ENCODE assay signal across 16 cellular contexts in the genomic region with DNA sequence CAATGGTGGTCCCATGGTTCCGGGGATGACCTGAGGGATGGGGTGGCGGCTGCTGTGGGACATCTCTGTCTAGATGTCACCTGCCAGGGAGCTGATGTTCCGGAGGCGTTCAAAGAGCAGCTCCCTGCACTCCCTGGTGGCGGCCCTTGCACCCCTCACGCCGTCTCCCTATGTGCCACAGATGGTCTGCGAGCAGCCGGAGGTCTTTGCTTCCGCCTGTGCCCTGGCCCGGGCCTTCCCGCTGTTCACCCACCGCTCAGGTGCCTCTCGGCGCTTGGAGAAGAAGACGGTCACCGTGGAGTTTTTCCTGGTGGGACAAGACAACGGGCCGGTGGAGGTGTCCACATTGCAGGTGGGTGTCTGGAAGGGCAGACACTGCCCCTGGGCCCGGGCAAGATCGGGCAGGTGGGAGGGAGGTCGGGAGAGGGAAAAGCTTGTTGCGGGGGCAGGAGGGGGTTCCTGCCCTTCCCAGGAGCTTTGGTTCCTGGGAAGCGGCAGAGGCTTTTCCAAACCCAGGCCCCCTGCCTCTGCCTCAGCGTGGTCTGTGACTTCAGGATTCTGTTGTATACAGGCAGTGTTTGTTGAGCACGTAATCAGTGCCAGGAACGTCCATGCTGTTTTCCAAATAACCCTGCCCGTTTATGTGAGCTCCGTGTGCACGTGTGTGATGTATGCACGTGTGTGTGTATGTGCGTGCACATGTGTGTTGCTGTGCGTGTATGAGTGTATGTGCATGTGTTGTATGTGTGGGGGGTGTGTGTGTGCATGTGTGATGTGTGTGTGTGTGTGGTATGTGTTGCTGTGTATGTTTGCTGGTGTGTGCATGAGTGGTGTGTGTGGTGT. TPM values are rescaled to one million over a fixed set of nuclear protein-coding genes. Genes with fewer than 3 reads are reported as not detected.
DNase-seq lines count a peak whose midpoint lies in the region; ATAC-seq and TF ChIP-seq lines count a peak whose summit lies in the region.
"Had no signal": no experiment of that assay in that cellular context is flagged by ENCODE, and none has a peak within 500 bp of the region (broad histone marks: within the 10 kb centered on the region; RNA-seq: fewer than 3 reads in every experiment).

No MANE protein-coding gene starts in this region.

- H3K27ac Mint-ChIP-seq in T-helper 2 cell treated with Interferon-gamma antibody and Interleukin-4, amounts not matched to agents 5 μg/mL and 100 μg/mL, for 36 hours = peak overlapping the region; percentile 22
- no peak overlapping the region for H3K27ac Mint-ChIP-seq in GM23338
- H3K27ac Mint-ChIP-seq in activated T-helper 17 cell treated with anti-CD3 and anti-CD28 coated beads, Interleukin-2, amount 50 U/mL, for 72 hours = no peak overlapping the region
- peak overlapping the region in 4 of 9 donors; percentile 28 to 83 (median 56) for H3K27ac Mint-ChIP-seq in naive thymus-derived CD4-positive, alpha-beta T cell
- no peak overlapping the region for H3K27ac Mint-ChIP-seq in nephron progenitor cell
- H3K27ac Mint-ChIP-seq: nephron had no signal

- no peak overlapping the region for H3K4me2 ChIP-seq in GM23338

- no peaks in the 10 kb centered on the region; the same call in 1 of the 2 replicates for H3K36me3 ChIP-seq in GM23338 (ENCODE audit: insufficient read depth)
- peaks cover 0 to 41% (median 0%) of the 10 kb centered on the region in 3 experiments for H3K36me3 ChIP-seq in naive thymus-derived CD4-positive, alpha-beta T cell (ENCODE audit: control insufficient read depth in 2 of 3, insufficient read depth in 3 of 3, low read length in 3 of 3)

- CTCF ChIA-PET in naive thymus-derived CD4-positive, alpha-beta T cell (lab: Charles Lee) = interaction anchor here (0.7 to 0.9 kb wide), 4 partner anchors 42 to 351 kb away, joined by 3 to 4 read pairs (median 3); partner anchors contain the start of gene STX16

- peaks cover 19% of the 10 kb centered on the region for H3F3A ChIP-seq in GM23338 (replicated peaks; ENCODE audit: low read depth)

- H3K9me3 Mint-ChIP-seq in T-helper 2 cell treated with Interferon-gamma antibody and Interleukin-4, amounts not matched to agents 5 μg/mL and 100 μg/mL, for 36 hours = no peaks in the 10 kb centered on the region
- H3K9me3 Mint-ChIP-seq in GM23338 = no peaks in the 10 kb centered on the region
- no peaks in the 10 kb centered on the region for H3K9me3 Mint-ChIP-seq in activated T-helper 17 cell treated with anti-CD3 and anti-CD28 coated beads, Interleukin-2, amount 50 U/mL, for 72 hours
- H3K9me3 Mint-ChIP-seq in naive thymus-derived CD4-positive, alpha-beta T cell = no peaks in the 10 kb centered on the region
- H3K9me3 Mint-ChIP-seq in nephron progenitor cell = no peaks in the 10 kb centered on the region
- H3K9me3 Mint-ChIP-seq: nephron had no signal

- H3K4me3 Mint-ChIP-seq in T-helper 2 cell treated with Interferon-gamma antibody and Interleukin-4, amounts not matched to agents 5 μg/mL and 100 μg/mL, for 36 hours = peak overlapping the region; percentile 79
- H3K4me3 Mint-ChIP-seq in GM23338 (peak overlapping the region; percentile 31), nephron progenitor cell (no peak overlapping the region)
- H3K4me3 Mint-ChIP-seq in activated T-helper 17 cell treated with anti-CD3 and anti-CD28 coated beads, Interleukin-2, amount 50 U/mL, for 72 hours = peak overlapping the region; percentile 72
- H3K4me3 Mint-ChIP-seq in naive thymus-derived CD4-positive, alpha-beta T cell = peak overlapping the region in 8 of 10 donors; percentile 27 to 89 (median 54)

- H3K36me3 Mint-ChIP-seq in T-helper 2 cell treated with Interferon-gamma antibody and Interleukin-4, amounts not matched to agents 5 μg/mL and 100 μg/mL, for 36 hours (ENCODE audit: low read depth) = peaks cover 9% of the 10 kb centered on the region
- H3K36me3 Mint-ChIP-seq in GM23338 (ENCODE audit: low read depth) (peaks cover 14% of the 10 kb centered on the region), nephron progenitor cell (ENCODE audit: low read depth) (peaks cover 6% of the 10 kb centered on the region)
- H3K36me3 Mint-ChIP-seq in activated T-helper 17 cell treated with anti-CD3 and anti-CD28 coated beads, Interleukin-2, amount 50 U/mL, for 72 hours (ENCODE audit: low read depth) = peaks cover 14% of the 10 kb centered on the region
- peaks cover 0 to 10% (median 5%) of the 10 kb centered on the region in 5 donors for H3K36me3 Mint-ChIP-seq in naive thymus-derived CD4-positive, alpha-beta T cell

- no peaks in the 10 kb centered on the region for H3K9me3 ChIP-seq in naive thymus-derived CD4-positive, alpha-beta T cell (ENCODE audit: control insufficient read depth in 2 of 3, low read length in 3 of 3)
- H3K9me3 ChIP-seq: esophagus squamous epithelium had no signal

- no peaks in the 10 kb centered on the region for H4K20me1 ChIP-seq in GM23338 (replicated peaks; ENCODE audit: insufficient read depth)

- intact Hi-C loops in naive thymus-derived CD4-positive, alpha-beta T cell (cut with micrococcal nuclease) = loop anchor here in 1 of 2 donors (5.0 kb wide), 1 partner anchor 212 kb away; no protein-coding TSS in a partner anchor

- TF ChIP-seq CTCF in GM23338 (conservative IDR thresholded peaks at IDR 0.05; ENCODE audit: low read depth in 2 of 2) = no peak
- TF ChIP-seq CTCF in nephron progenitor cell (IDR thresholded peaks at IDR 0.05) = no peak

- POLR2A ChIA-PET in naive thymus-derived CD4-positive, alpha-beta T cell (lab: Charles Lee) = interaction anchor here (0.9 to 6.4 kb wide), 4 partner anchors 34 to 306 kb away, joined by 3 to 57 read pairs (median 13); partner anchors contain the start of genes STX16 and VAPB

- H3K27ac ChIP-seq in GM23338 (ENCODE audit: low read depth) = no peak overlapping the region
- H3K27ac ChIP-seq in naive thymus-derived CD4-positive, alpha-beta T cell (ENCODE audit: low read depth, low read length) = no peak overlapping the region
- H3K27ac ChIP-seq: hepatocyte had no signal

- no peaks in the 10 kb centered on the region for H3K27me3 ChIP-seq in GM23338 (ENCODE audit: insufficient read depth)
- H3K27me3 ChIP-seq in naive thymus-derived CD4-positive, alpha-beta T cell (ENCODE audit: control insufficient read depth in 2 of 2, insufficient read depth in 2 of 2, low read length in 2 of 2) = no peaks in the 10 kb centered on the region
- H3K27me3 ChIP-seq: esophagus squamous epithelium, hepatocyte had no signal

- H3K4me3 ChIP-seq in GM23338 = no peak overlapping the region
- no peak overlapping the region for H3K4me3 ChIP-seq in naive thymus-derived CD4-positive, alpha-beta T cell (ENCODE audit: low read length)
- H3K4me3 ChIP-seq: hepatocyte had no signal

- peaks cover 6% of the 10 kb centered on the region for H3K4me1 Mint-ChIP-seq in T-helper 2 cell treated with Interferon-gamma antibody and Interleukin-4, amounts not matched to agents 5 μg/mL and 100 μg/mL, for 36 hours (ENCODE audit: low read depth)
- H3K4me1 Mint-ChIP-seq in GM23338 (peaks cover 35% of the 10 kb centered on the region), nephron progenitor cell (peaks cover 14% of the 10 kb centered on the region)
- H3K4me1 Mint-ChIP-seq in activated T-helper 17 cell treated with anti-CD3 and anti-CD28 coated beads, Interleukin-2, amount 50 U/mL, for 72 hours = peaks cover 9% of the 10 kb centered on the region
- H3K4me1 Mint-ChIP-seq in naive thymus-derived CD4-positive, alpha-beta T cell = peaks cover 0 to 19% (median 10%) of the 10 kb centered on the region in 7 donors

- DNase-seq in T-helper 2 cell treated with Interferon-gamma antibody and Interleukin-4, amounts not matched to agents 5 μg/mL and 100 μg/mL, for 36 hours (ENCODE audit: low spot score) = no peak
- DNase-seq in T-helper 2 cell (no peak), GM23338 (ENCODE audit: low spot score) (no peak), nephron progenitor cell (no peak), iPS-NIHi11 (ENCODE audit: low spot score) (no peak)
- DNase-seq in naive thymus-derived CD4-positive, alpha-beta T cell = no peak
- DNase-seq: Calu3, esophagus squamous epithelium, NCI-H187 treated with DMSO at 0.1 percent for 48 hours, NCI-H526 treated with DMSO at 0.1 percent for 48 hours, SHP77 treated with DMSO at 0.1 percent for 48 hours, small intestine had no signal

- H3K9me2 ChIP-seq in GM23338 (ENCODE audit: insufficient read depth) = no peaks in the 10 kb centered on the region

- no peaks in the 10 kb centered on the region for H3K79me2 ChIP-seq in GM23338 (replicated peaks; ENCODE audit: insufficient read depth)
- H3K79me2 ChIP-seq: hepatocyte had no signal

- no peaks in the 10 kb centered on the region for H3K27me3 Mint-ChIP-seq in T-helper 2 cell treated with Interferon-gamma antibody and Interleukin-4, amounts not matched to agents 5 μg/mL and 100 μg/mL, for 36 hours (ENCODE audit: low read depth)
- H3K27me3 Mint-ChIP-seq in GM23338 (ENCODE audit: insufficient read depth, low read depth, poor library complexity) (peaks cover 10% of the 10 kb centered on the region), nephron progenitor cell (ENCODE audit: low read depth, poor library complexity) (no peaks in the 10 kb centered on the region)
- no peaks in the 10 kb centered on the region for H3K27me3 Mint-ChIP-seq in activated T-helper 17 cell treated with anti-CD3 and anti-CD28 coated beads, Interleukin-2, amount 50 U/mL, for 72 hours
- H3K27me3 Mint-ChIP-seq in naive thymus-derived CD4-positive, alpha-beta T cell = no peaks in the 10 kb centered on the region

- TF ChIP-seq POLR2A in GM18505 (IDR thresholded peaks at IDR 0.05; ENCODE audit: borderline replicate concordance, extremely low read depth, insufficient read depth, insufficient read length) = no peak

- peaks cover 28% of the 10 kb centered on the region for H3K4me1 ChIP-seq in GM23338 (ENCODE audit: insufficient read depth)
- peaks cover 4 to 7% of the 10 kb centered on the region in 2 donors for H3K4me1 ChIP-seq in naive thymus-derived CD4-positive, alpha-beta T cell (ENCODE audit: control insufficient read depth in 2 of 2, insufficient read depth in 2 of 2, low read length in 2 of 2)

- no peak overlapping the region for H2AFZ ChIP-seq in GM23338
- H2AFZ ChIP-seq: hepatocyte had no signal

- no peak for ATAC-seq in GM23338
- no peak for ATAC-seq in activated T-helper 17 cell treated with anti-CD3 and anti-CD28 coated beads, Interleukin-2, amount 50 U/mL, for 72 hours (replicated peaks)
- ATAC-seq in naive thymus-derived CD4-positive, alpha-beta T cell = no peak
- ATAC-seq in GM18505 (IDR thresholded peaks at IDR 0.05; ENCODE audit: unreplicated experiment) = no peak

RNA-seq across cellular contexts. Expression of gene NPEPL1, which starts 1.9 kb away (rescaled TPM):
- 24.1 and 30.0 TPM in 2 replicates for total RNA-seq in GM23338 (2014; rRNA removed; shearing (Covaris generic))
- 17.8 and 23.5 TPM in 2 replicates for polyA plus RNA-seq in GM23338 (2016; fragmentation: Nextera tagmentation; extraction: Ambion mirVana)
- 10 to 100 TPM; 19.1 to 23.0 TPM for total RNA-seq in activated T-helper 17 cell treated with anti-CD3 and anti-CD28 coated beads, Interleukin-2, amount 50 U/mL, for 72 hours
- total RNA-seq in naive thymus-derived CD4-positive, alpha-beta T cell = 10 to 100 TPM; 32.8 to 76.2 (median 50.5) TPM
- 1 to 10 TPM; 6.2 to 6.9 TPM for polyA plus RNA-seq in naive thymus-derived CD4-positive, alpha-beta T cell

RNA-seq across cellular contexts. Expression of gene STX16, which starts 43.4 kb away (rescaled TPM):
- 66.5 and 70.5 TPM in 2 replicates for total RNA-seq in GM23338 (2014; rRNA removed; shearing (Covaris generic))
- polyA plus RNA-seq in GM23338 (2016; fragmentation: Nextera tagmentation; extraction: Ambion mirVana) = 27.7 and 31.2 TPM in 2 replicates
- 100 to 1,000 TPM in 1 of 2 donors, 10 to 100 TPM in 1; 95.3 to 130 TPM for total RNA-seq in activated T-helper 17 cell treated with anti-CD3 and anti-CD28 coated beads, Interleukin-2, amount 50 U/mL, for 72 hours
- 100 to 1,000 TPM; 173 to 225 (median 189) TPM for total RNA-seq in naive thymus-derived CD4-positive, alpha-beta T cell
- 10 to 100 TPM; 32.0 to 37.2 TPM for polyA plus RNA-seq in naive thymus-derived CD4-positive, alpha-beta T cell
